Comparison of ENCODE assay signal across 8 cellular contexts in genomic region chr22:38569972-38570840, GRCh38. TPM values are rescaled to one million over a fixed set of nuclear protein-coding genes. Genes with fewer than 3 reads are reported as not detected.
DNase-seq lines count a peak whose midpoint lies in the region; ATAC-seq and TF ChIP-seq lines count a peak whose summit lies in the region.

DMC1 (minus strand) TSS chr22:38570183; CDS start chr22:38568256, 1,927 bp downstream.

- H3K9me3 ChIP-seq in A673 (ENCODE audit: low read depth, low read length, poor library complexity, severe bottlenecking) (no peaks in the 10 kb centered on the region), Peyer's patch (no peaks in the 10 kb centered on the region), esophagus squamous epithelium (no peaks in the 10 kb centered on the region), muscle layer of duodenum (ENCODE audit: control insufficient read depth in 1 of 2, low read length in 2 of 2) (no peaks in the 10 kb centered on the region)

- peak within 1 kb of the TSS; percentile 66 for H3K27ac ChIP-seq in A673 (ENCODE audit: low read depth, low read length, poor library complexity, severe bottlenecking)
- peak within 1 kb of the TSS; percentile 61 to 74 (median 69) for H3K27ac ChIP-seq in Peyer's patch
- peak within 1 kb of the TSS; percentile 56 to 90 (median 85) for H3K27ac ChIP-seq in esophagus squamous epithelium
- peak within 1 kb of the TSS; percentile 3 for H3K27ac ChIP-seq in muscle layer of duodenum (ENCODE audit: low read length)

- TF ChIP-seq POLR2A in Peyer's patch (IDR thresholded peaks at IDR 0.05) (no peak), esophagus squamous epithelium (IDR thresholded peaks at IDR 0.05) (peak in 1 of 4 donors; percentile 49)

- H3K4me3 ChIP-seq in A673 (ENCODE audit: low read depth, low read length, poor library complexity, severe bottlenecking) (peak within 1 kb of the TSS; percentile 49), Peyer's patch (peak within 1 kb of the TSS; percentile 57 to 67 (median 62)), esophagus squamous epithelium (peak within 1 kb of the TSS; percentile 40 to 83 (median 65)), muscle layer of duodenum (ENCODE audit: low read depth in 1 of 2, low read length in 2 of 2) (peak within 1 kb of the TSS; percentile 65 to 67)

- WGBS in esophagus squamous epithelium, 2 donors = 0 to 1% methylated on average over 39 of the region's 66 CpGs

- BruUV-seq in A673 (replicated peaks; lab: Mats Ljungman, UMichigan) = no TSS peak

- H3K27me3 ChIP-seq in A673 (replicated peaks; ENCODE audit: insufficient read depth, low read depth, low read length, poor library complexity) (no peaks in the 10 kb centered on the region), Peyer's patch (no peaks in the 10 kb centered on the region), esophagus squamous epithelium (no peaks in the 10 kb centered on the region), muscle layer of duodenum (ENCODE audit: low read depth, low read length) (peaks cover 4% of the 10 kb centered on the region)

- peak; percentile 58 for ATAC-seq in GM18909 (IDR thresholded peaks at IDR 0.05; ENCODE audit: poor library complexity, unreplicated experiment)
- ATAC-seq in activated T-cell treated with anti-CD3 and anti-CD28 coated beads, Interleukin-2, amount 50 U/mL, for 72 hours (replicated peaks in 1 of 2) = peak; percentile 90 to 92

- CTCF ChIA-PET in A673 (lab: Charles Lee) = interaction anchor here (0.6 to 2.9 kb wide), 3 partner anchors 68 to 762 kb away, joined by 3 to 13 read pairs (median 7); partner anchors contain the start of gene GCAT

- peak within 1 kb of the TSS; percentile 91 to 98 for H3K4me3 Mint-ChIP-seq in activated T-cell treated with anti-CD3 and anti-CD28 coated beads, Interleukin-2, amount 50 U/mL, for 72 hours

- intact Hi-C loops in A673 (cut with micrococcal nuclease; ENCODE audit: unreplicated experiment) = loop anchor here (5.0 to 10.0 kb wide), 2 partner anchors 215 to 518 kb away; no protein-coding TSS in a partner anchor
- intact Hi-C loops in esophagus squamous epithelium (cut with DNase I) = loop anchor here (10.0 kb wide), 1 partner anchor 515 kb away; the partner anchor contains the start of gene PICK1

- H3K4me1 Mint-ChIP-seq in activated T-cell treated with anti-CD3 and anti-CD28 coated beads, Interleukin-2, amount 50 U/mL, for 72 hours (ENCODE audit: low read depth) = peaks cover 15% of the 10 kb centered on the region

- no peaks in the 10 kb centered on the region for H3K36me3 ChIP-seq in A673 (ENCODE audit: insufficient read depth, low read length, poor library complexity, severe bottlenecking)
- no peaks in the 10 kb centered on the region for H3K36me3 ChIP-seq in Peyer's patch
- H3K36me3 ChIP-seq in esophagus squamous epithelium = no peaks in the 10 kb centered on the region
- H3K36me3 ChIP-seq in muscle layer of duodenum (ENCODE audit: control insufficient read depth in 1 of 2, insufficient read depth in 2 of 2, low read length in 2 of 2) = no peaks in the 10 kb centered on the region

- no peaks in the 10 kb centered on the region for H3K36me3 Mint-ChIP-seq in activated T-cell treated with anti-CD3 and anti-CD28 coated beads, Interleukin-2, amount 50 U/mL, for 72 hours (ENCODE audit: insufficient read depth in 2 of 2)

- DNase-seq in A673 (ENCODE audit: low spot score) (peak; percentile 95), HuH-7.5 (ENCODE audit: low spot score) (peak; percentile 68), Peyer's patch (peak; percentile 95 to 99 (median 98)), esophagus squamous epithelium (lab: John Stamatoyannopoulos, UW) (peak; percentile 55)
- peak; percentile 96 to 98 for DNase-seq in activated T-cell treated with anti-CD3 and anti-CD28 coated beads, Interleukin-2, amount 50 U/mL, for 72 hours
- DNase-seq in stimulated activated CD8-positive, alpha-beta memory T cell treated with anti-CD3 and anti-CD28 coated beads, Interleukin-7, amount 100 ng/mL, for 1 hour (ENCODE audit: low read depth in 2 of 2) = peak; percentile 91 to 97

- no peak for TF ChIP-seq CTCF in A673 (conservative IDR thresholded peaks at IDR 0.05; ENCODE audit: low read depth, low read length)
- no peak for TF ChIP-seq CTCF in Peyer's patch (IDR thresholded peaks at IDR 0.05)
- TF ChIP-seq CTCF in esophagus squamous epithelium (IDR thresholded peaks at IDR 0.05) = no peak

- peak within 1 kb of the TSS; percentile 96 for H3K27ac Mint-ChIP-seq in activated T-cell treated with anti-CD3 and anti-CD28 coated beads, Interleukin-2, amount 50 U/mL, for 72 hours

- POLR2A ChIA-PET in A673 (lab: Charles Lee; ENCODE audit: low non-redundant PET) = interaction anchor here (0.6 kb wide), 1 partner anchor 83 kb away, joined by 12 read pairs; no protein-coding TSS in a partner anchor

- peaks cover 11% of the 10 kb centered on the region for H3K4me1 ChIP-seq in A673 (ENCODE audit: insufficient read depth, low read length, poor library complexity, severe bottlenecking)
- peaks cover 0 to 15% (median 7%) of the 10 kb centered on the region in 4 donors for H3K4me1 ChIP-seq in Peyer's patch
- peaks cover 0 to 22% (median 13%) of the 10 kb centered on the region in 3 donors for H3K4me1 ChIP-seq in esophagus squamous epithelium
- H3K4me1 ChIP-seq in muscle layer of duodenum (ENCODE audit: control insufficient read depth in 1 of 2, insufficient read depth in 2 of 2, low read length in 2 of 2) = peaks cover 0 to 7% of the 10 kb centered on the region in 2 donors

- no peaks in the 10 kb centered on the region for H3K27me3 Mint-ChIP-seq in activated T-cell treated with anti-CD3 and anti-CD28 coated beads, Interleukin-2, amount 50 U/mL, for 72 hours (ENCODE audit: low read depth)

- no peaks in the 10 kb centered on the region for H3K9me3 Mint-ChIP-seq in activated T-cell treated with anti-CD3 and anti-CD28 coated beads, Interleukin-2, amount 50 U/mL, for 72 hours

RNA-seq across cellular contexts. Expression of gene DMC1, which starts in this region (rescaled TPM):
- 1.7 and 2.3 TPM in 2 replicates for total RNA-seq in A673 (2021)
- total RNA-seq in Peyer's patch = 1 to 10 TPM in 1 of 4 donors, not detected in 3; 4.2 TPM
- 10 to 100 TPM; 25.1 to 30.7 TPM for total RNA-seq in activated T-cell treated with anti-CD3 and anti-CD28 coated beads, Interleukin-2, amount 50 U/mL, for 72 hours
- 1 to 10 TPM in 3 of 4 donors, not detected in 1; 1.1 to 7.2 (median 5.2) TPM for total RNA-seq in esophagus squamous epithelium

Comparison
In these comparisons a context has a peak if more than half of its experiments do, and no peak if none do; other contexts are left out.
1. Peak in every context shown above with its lines: DNase-seq, ATAC-seq, H3K4me3 ChIP-seq and H3K27ac ChIP-seq.
2. H3K27ac ChIP-seq: peak in every context shown above with its lines; median percentile 85 in esophagus squamous epithelium; 69 in Peyer's patch; 66 in A673; 3 in muscle layer of duodenum.